In the genomic region with DNA sequence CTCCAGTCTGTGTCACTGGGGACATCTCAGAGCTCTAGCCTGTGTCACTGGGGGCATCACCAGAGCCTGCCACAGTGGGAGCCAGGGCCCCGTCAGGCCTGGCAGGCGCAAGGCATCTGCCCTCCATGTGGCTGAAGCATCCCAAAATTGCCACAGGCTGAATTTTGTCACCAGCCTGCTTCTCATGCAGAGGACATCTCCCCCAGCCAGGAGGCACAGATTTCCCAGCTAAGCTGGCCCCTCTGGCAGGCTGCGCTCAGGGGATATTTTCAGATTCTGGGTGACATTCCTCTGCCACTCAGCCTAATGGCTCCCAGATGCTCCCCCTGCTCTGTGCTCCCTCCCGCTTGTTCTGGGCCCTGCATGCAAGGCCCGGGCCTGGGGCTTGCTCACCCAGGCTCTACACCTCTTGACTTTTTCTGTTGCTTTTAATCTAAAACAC, we compare ENCODE assay signal across 12 cellular contexts.
DNase-seq lines count a peak whose midpoint lies in the region; ATAC-seq and TF ChIP-seq lines count a peak whose summit lies in the region.
"Had no signal": no experiment of that assay in that cellular context is flagged by ENCODE, and none has a peak within 500 bp of the region (broad histone marks: within the 10 kb centered on the region; RNA-seq: fewer than 3 reads in every experiment).

No MANE protein-coding gene starts in this region.

- H3K36me3 ChIP-seq in right atrium auricular region (no peaks in the 10 kb centered on the region), rectal smooth muscle tissue (ENCODE audit: control insufficient read depth, insufficient read depth, low read length) (no peaks in the 10 kb centered on the region)

- peak overlapping the region; percentile 42 to 72 for H3K27ac ChIP-seq in right atrium auricular region
- peak overlapping the region; percentile 34 for H3K27ac ChIP-seq in rectal smooth muscle tissue (ENCODE audit: low read depth, low read length)

- peak; percentile 4 for ATAC-seq in WTC11
- ATAC-seq: GM12878, natural killer cell had no signal

- H3K4me3 Mint-ChIP-seq in WTC11: peak overlapping the region; percentile 51; the same call in 1 of the 2 replicates
- H3K4me3 Mint-ChIP-seq: natural killer cell had no signal

- POLR2A ChIA-PET in WTC11 (lab: Charles Lee): no interaction called here

- no peak overlapping the region for H3K9ac ChIP-seq in rectal smooth muscle tissue (ENCODE audit: low read length)

- peaks cover 13% of the 10 kb centered on the region for H3K27me3 Mint-ChIP-seq in WTC11 (ENCODE audit: low read depth)

- peak overlapping the region in 1 of 2 donors; percentile 34 for H3K4me3 ChIP-seq in right atrium auricular region
- no peak overlapping the region for H3K4me3 ChIP-seq in rectal smooth muscle tissue (ENCODE audit: low read length)
- H3K4me3 ChIP-seq: GM12878 had no signal

- no peaks in the 10 kb centered on the region for H3K9me3 Mint-ChIP-seq in WTC11
- H3K9me3 Mint-ChIP-seq: natural killer cell had no signal

- H3K4me1 ChIP-seq in right atrium auricular region (peaks cover 0 to 39% of the 10 kb centered on the region in 2 donors), rectal smooth muscle tissue (ENCODE audit: control insufficient read depth, insufficient read depth, low read length) (peaks cover 9% of the 10 kb centered on the region)

- no peaks in the 10 kb centered on the region for H3K9me3 ChIP-seq in right atrium auricular region

- TF ChIP-seq CTCF in WTC11 (IDR thresholded peaks at IDR 0.05) (no peak), right atrium auricular region (IDR thresholded peaks at IDR 0.05) (no peak), GM20000 (IDR thresholded peaks at IDR 0.05; ENCODE audit: extremely low read depth, missing control alignments) (no peak)

- peak overlapping the region; percentile 32; the same call in 1 of the 2 replicates for H3K27ac Mint-ChIP-seq in WTC11

- CTCF ChIA-PET in WTC11 (lab: Charles Lee): interaction anchor here (1.2 to 8.6 kb wide), 5 partner anchors 15 to 93 kb away, joined by 3 to 84 read pairs (median 5); no protein-coding TSS in a partner anchor

- H3K4me1 Mint-ChIP-seq in WTC11: peaks cover 74% of the 10 kb centered on the region

- H3K36me3 Mint-ChIP-seq in WTC11: no peaks in the 10 kb centered on the region
- H3K36me3 Mint-ChIP-seq: natural killer cell had no signal

- peak; percentile 44 for DNase-seq in GM03348 (ENCODE audit: low spot score)
- no peak for DNase-seq in WTC11 (ENCODE audit: low spot score)
- DNase-seq in right atrium auricular region (ENCODE audit: low spot score): no peak
- DNase-seq in NCI-H1417 (lab: John Stamatoyannopoulos, UW): no peak
- DNase-seq in GM20000 (ENCODE audit: low spot score): no peak
- no peak for DNase-seq in activated effector memory CD4-positive, alpha-beta T cell treated with Interleukin-2 at 50 U/mL for 16 hours
- no peak for DNase-seq in occipital lobe (lab: John Stamatoyannopoulos, UW)
- DNase-seq: activated naive CD4-positive, alpha-beta T cell treated with anti-CD3 and anti-CD28 coated beads, Interleukin-2, amount 50 U/mL, for 16 hours; natural killer cell; NCI-H1436 had no signal

- no peaks in the 10 kb centered on the region for H3K27me3 ChIP-seq in right atrium auricular region
- H3K27me3 ChIP-seq in rectal smooth muscle tissue (ENCODE audit: control insufficient read depth, insufficient read depth, low read length): no peaks in the 10 kb centered on the region

TF ChIP-seq in WTC11, 78 proteins besides CTCF, POLR2A, EP300 and RAD21:
- TF ChIP-seq, protein P1, sequence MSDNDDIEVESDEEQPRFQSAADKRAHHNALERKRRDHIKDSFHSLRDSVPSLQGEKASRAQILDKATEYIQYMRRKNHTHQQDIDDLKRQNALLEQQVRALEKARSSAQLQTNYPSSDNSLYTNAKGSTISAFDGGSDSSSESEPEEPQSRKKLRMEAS (CRISPR knock-in tag; IDR thresholded peaks at IDR 0.05): 0 out of 2 replicates have a peak, but pooled peaks have one; percentile 13
- no peak for TF ChIP-seq CBFB (CRISPR knock-in tag; IDR thresholded peaks at IDR 0.05; ENCODE audit: low read depth)
